29 cellular contexts compared by ENCODE assay signal in genomic region chr10:47370015-47370767, GRCh38. TPM values are rescaled to one million over a fixed set of nuclear protein-coding genes. Genes with fewer than 3 reads are reported as not detected.
DNase-seq lines count a peak whose midpoint lies in the region; ATAC-seq and TF ChIP-seq lines count a peak whose summit lies in the region.
"Had no signal": no experiment of that assay in that cellular context is flagged by ENCODE, and none has a peak within 500 bp of the region (broad histone marks: within the 10 kb centered on the region; RNA-seq: fewer than 3 reads in every experiment).

No MANE protein-coding gene starts in this region.

- ATAC-seq in upper lobe of right lung = no peak
- ATAC-seq: left ventricle myocardium superior, Panc1, WTC11 had no signal

- H3K27ac ChIP-seq in osteoblast (ENCODE audit: low read depth, low read length) (no peak overlapping the region), upper lobe of right lung (no peak overlapping the region)
- H3K27ac ChIP-seq: SJCRH30 had no signal

- H3K4me1 ChIP-seq in osteoblast (ENCODE audit: insufficient read depth, low read length) (peaks cover 7% of the 10 kb centered on the region), upper lobe of right lung (no peaks in the 10 kb centered on the region)
- H3K4me1 ChIP-seq: SJCRH30 had no signal

- H3K27me3 Mint-ChIP-seq in chondrocyte (ENCODE audit: low read depth) = peaks cover 3% of the 10 kb centered on the region
- H3K27me3 Mint-ChIP-seq: activated CD4-positive, alpha-beta T cell treated with anti-CD3 and anti-CD28 coated beads, Interleukin-2, amount 10 ng/mL, durations not matched to agents 7 days and 5 days had no signal

- H3K4me1 Mint-ChIP-seq in chondrocyte (ENCODE audit: low read depth) = peaks cover 39% of the 10 kb centered on the region
- H3K4me1 Mint-ChIP-seq: CD8-positive, alpha-beta memory T cell; naive B cell had no signal

- H3K36me3 ChIP-seq in osteoblast (ENCODE audit: insufficient read depth, low read length) (no peaks in the 10 kb centered on the region), upper lobe of right lung (no peaks in the 10 kb centered on the region)
- H3K36me3 ChIP-seq: SJCRH30 had no signal

- TF ChIP-seq CTCF in chondrocyte (IDR thresholded peaks at IDR 0.05) (no peak), osteoblast (IDR thresholded peaks at IDR 0.05; ENCODE audit: extremely low read depth, low read depth, low read length) (no peak), upper lobe of right lung (IDR thresholded peaks at IDR 0.05) (no peak)

- no peaks in the 10 kb centered on the region for H4K20me1 ChIP-seq in osteoblast (ENCODE audit: insufficient read depth, low read length)

- H3K4me2 ChIP-seq in osteoblast (ENCODE audit: insufficient read depth, low read length) = no peak overlapping the region

- peaks cover 1% of the 10 kb centered on the region for H3K36me3 Mint-ChIP-seq in chondrocyte (ENCODE audit: low read depth)
- H3K36me3 Mint-ChIP-seq: CD8-positive, alpha-beta memory T cell; mesothelial cell of epicardium; naive B cell; WTC11 had no signal

- intact Hi-C loops in upper lobe of right lung (cut with DNase I) (no loop called here), cardiac septum (cut with DNase I) (no loop called here)

- no peaks in the 10 kb centered on the region for H3K9me3 ChIP-seq in osteoblast (ENCODE audit: low read depth, low read length)
- H3K9me3 ChIP-seq in upper lobe of right lung = no peaks in the 10 kb centered on the region
- H3K9me3 ChIP-seq: SJCRH30 had no signal

- H3K27me3 ChIP-seq in osteoblast (ENCODE audit: insufficient read depth, low read length) (peaks cover 7% of the 10 kb centered on the region), upper lobe of right lung (no peaks in the 10 kb centered on the region)
- H3K27me3 ChIP-seq: SJCRH30 had no signal

- H3K4me3 ChIP-seq in osteoblast (ENCODE audit: insufficient read depth, low read length) (no peak overlapping the region), upper lobe of right lung (no peak overlapping the region)
- H3K4me3 ChIP-seq: SJCRH30 had no signal

- H3K4me3 Mint-ChIP-seq in chondrocyte (ENCODE audit: unreplicated experiment) = no peak overlapping the region
- H3K4me3 Mint-ChIP-seq: activated CD4-positive, alpha-beta T cell treated with anti-CD3 and anti-CD28 coated beads, Interleukin-2, amount 10 ng/mL, durations not matched to agents 7 days and 5 days; CD8-positive, alpha-beta memory T cell; mesothelial cell of epicardium; WTC11 had no signal

- H3K9me3 Mint-ChIP-seq in chondrocyte (ENCODE audit: low read depth) = no peaks in the 10 kb centered on the region
- H3K9me3 Mint-ChIP-seq: activated CD4-positive, alpha-beta T cell treated with anti-CD3 and anti-CD28 coated beads, Interleukin-2, amount 10 ng/mL, durations not matched to agents 7 days and 5 days; activated T-helper 2 cell treated with anti-CD3 and anti-CD28 coated beads, Interferon-gamma antibody, Interleukin-2, Interleukin-4, amounts not matched to agents 10 μg/mL and 5 μg/mL and 100 μg/mL, durations not matched to agents 14 hours and 24 hours and 36 hours; CD8-positive, alpha-beta memory T cell; mesothelial cell of epicardium; naive B cell; WTC11 had no signal

- H3K27ac Mint-ChIP-seq in chondrocyte (ENCODE audit: unreplicated experiment) = no peak overlapping the region
- H3K27ac Mint-ChIP-seq: activated CD4-positive, alpha-beta T cell treated with anti-CD3 and anti-CD28 coated beads, Interleukin-2, amount 10 ng/mL, durations not matched to agents 7 days and 5 days; activated T-helper 2 cell treated with anti-CD3 and anti-CD28 coated beads, Interferon-gamma antibody, Interleukin-2, Interleukin-4, amounts not matched to agents 10 μg/mL and 5 μg/mL and 100 μg/mL, durations not matched to agents 14 hours and 24 hours and 36 hours; mesothelial cell of epicardium; naive B cell; WTC11 had no signal

- DNase-seq in activated CD8-positive, alpha-beta memory T cell treated with anti-CD3 and anti-CD28 coated beads for 24 hours = peak; percentile 37
- no peak for DNase-seq in activated CD8-positive, alpha-beta memory T cell treated with anti-CD3 and anti-CD28 coated beads, Interleukin-2, amount 50 U/mL, for 4 hours
- DNase-seq in chondrocyte (ENCODE audit: low spot score) = peak; percentile 59
- DNase-seq in osteoblast (ENCODE audit: insufficient read length, low spot score, missing footprints) = peak; percentile 32
- peak; percentile 37 for DNase-seq in upper lobe of right lung
- DNase-seq in occipital lobe (lab: John Stamatoyannopoulos, UW) = no peak
- DNase-seq in cardiac septum (ENCODE audit: low spot score) = no peak
- DNase-seq in KG1 (lab: John Stamatoyannopoulos, UW) = no peak
- DNase-seq: activated CD4-positive, alpha-beta T cell treated with anti-CD3 and anti-CD28 coated beads, Interleukin-2, amount 10 ng/mL, durations not matched to agents 7 days and 5 days; CD8-positive, alpha-beta memory T cell; central memory CD4-positive, alpha-beta T cell; left ventricle myocardium superior; naive B cell; NCI-H1092 treated with DMSO at 0.1 percent for 48 hours; NCI-H187 treated with DMSO at 0.1 percent for 48 hours; NCI-H526; nucleus accumbens; retina; SJCRH30 had no signal

- H2AFZ ChIP-seq in osteoblast (ENCODE audit: low read length) = no peak overlapping the region

- H3K79me2 ChIP-seq in osteoblast (ENCODE audit: insufficient read depth, low read length) = no peaks in the 10 kb centered on the region

RNA-seq across cellular contexts. Expression of gene ZNF488, which starts 13.9 kb away (rescaled TPM):
- total RNA-seq in chondrocyte = 0.10 to 1.1 TPM (median 0.17 TPM) in 3 replicates
- total RNA-seq in osteoblast = under 0.01 and 0.29 TPM in 2 replicates
- 0.41 TPM for total RNA-seq in upper lobe of right lung
- 1.9 TPM for total RNA-seq in occipital lobe
- total RNA-seq in cardiac septum = 0.16 TPM
- total RNA-seq: G401, left ventricle myocardium superior had no signal

RNA-seq across cellular contexts. Expression of gene RBP3, which starts 22.0 kb away (rescaled TPM):
- total RNA-seq in chondrocyte = not detected in 3 replicates
- total RNA-seq in osteoblast = not detected in 2 replicates
- not detected for total RNA-seq in upper lobe of right lung
- not detected for total RNA-seq in occipital lobe
- not detected for total RNA-seq in cardiac septum
- total RNA-seq: activated CD4-positive, alpha-beta T cell treated with anti-CD3 and anti-CD28 coated beads, Interleukin-2, amount 10 ng/mL, durations not matched to agents 7 days and 5 days; activated T-helper 2 cell treated with anti-CD3 and anti-CD28 coated beads, Interferon-gamma antibody, Interleukin-2, Interleukin-4, amounts not matched to agents 10 μg/mL and 5 μg/mL and 100 μg/mL, durations not matched to agents 14 hours and 24 hours and 36 hours; astrocyte; CD8-positive, alpha-beta memory T cell; dermis microvascular lymphatic vessel endothelial cell; endothelial cell of umbilical vein; G401; H1; left ventricle myocardium superior; M059J; mesothelial cell of epicardium; SJCRH30; WTC11 had no signal

RNA-seq across cellular contexts. Expression of gene GDF2, which starts 47.9 kb away (rescaled TPM):
- total RNA-seq in chondrocyte (not detected in 3 replicates), osteoblast (not detected in 2 replicates), upper lobe of right lung (not detected), occipital lobe (not detected), cardiac septum (not detected)
- total RNA-seq: activated CD4-positive, alpha-beta T cell treated with anti-CD3 and anti-CD28 coated beads, Interleukin-2, amount 10 ng/mL, durations not matched to agents 7 days and 5 days; activated T-helper 2 cell treated with anti-CD3 and anti-CD28 coated beads, Interferon-gamma antibody, Interleukin-2, Interleukin-4, amounts not matched to agents 10 μg/mL and 5 μg/mL and 100 μg/mL, durations not matched to agents 14 hours and 24 hours and 36 hours; astrocyte; CD8-positive, alpha-beta memory T cell; dermis microvascular lymphatic vessel endothelial cell; endothelial cell of umbilical vein; G401; H1; left ventricle myocardium superior; M059J; mesothelial cell of epicardium; SJCRH30; WTC11 had no signal

Comparison
In these comparisons a context has a peak if more than half of its experiments do, and no peak if none do; other contexts are left out.
1. DNase-seq: peak in activated CD8-positive, alpha-beta memory T cell treated with anti-CD3 and anti-CD28 coated beads for 24 hours (single experiment), chondrocyte (single experiment), osteoblast (single experiment) and upper lobe of right lung (single experiment); none in activated CD8-positive, alpha-beta memory T cell treated with anti-CD3 and anti-CD28 coated beads, Interleukin-2, amount 50 U/mL, for 4 hours (single experiment), occipital lobe (single experiment), cardiac septum (single experiment) and KG1 (single experiment).